1 cellular context compared by ENCODE assay signal in the genomic region with DNA sequence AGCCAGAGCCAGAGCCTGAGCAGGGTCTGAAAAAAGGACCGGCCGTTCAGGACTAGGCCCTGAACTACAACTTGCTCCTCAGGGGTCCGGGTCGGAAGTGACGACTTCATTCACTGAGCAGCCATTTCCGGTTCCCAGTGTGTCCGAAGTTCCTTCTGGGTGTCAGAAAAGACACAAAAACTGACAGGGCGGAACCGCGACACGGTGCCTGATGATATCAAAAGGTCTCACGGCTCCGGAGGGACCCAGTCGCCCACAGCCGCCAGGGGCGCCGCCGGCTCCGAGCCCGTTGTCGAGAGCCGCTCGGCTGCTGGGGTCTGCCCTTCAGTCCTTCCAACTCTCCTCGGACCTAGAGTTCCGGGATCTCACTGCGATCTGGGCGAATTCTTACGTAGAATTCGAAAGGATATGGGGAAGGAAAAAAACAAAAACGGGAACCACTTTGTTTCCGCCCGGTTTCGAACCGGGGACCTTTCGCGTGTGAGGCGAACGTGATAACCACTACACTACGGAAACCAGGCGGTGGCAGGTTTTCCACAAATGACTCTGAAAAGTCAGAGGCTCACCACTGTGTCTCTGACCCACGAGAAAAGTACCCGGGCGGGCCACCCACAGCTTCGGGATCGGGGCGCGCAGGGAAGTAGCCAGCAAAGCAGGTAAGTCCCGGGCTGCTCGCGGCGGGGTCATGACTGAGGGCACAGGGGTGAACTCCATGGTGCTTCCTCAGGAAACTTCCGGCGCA.
TF ChIP-seq lines count a peak whose summit lies in the region.

No MANE protein-coding gene starts in this region.

TF ChIP-seq in HepG2, 621 proteins besides CTCF, POLR2A, EP300 and RAD21 (continued from another document and continues in another):
- TF ChIP-seq IRX3 (CRISPR knock-in tag; IDR thresholded peaks at IDR 0.05; ENCODE audit: borderline replicate concordance, low read depth) (no peak), SIX1 (CRISPR knock-in tag; IDR thresholded peaks at IDR 0.05; ENCODE audit: borderline replicate concordance) (no peak; the same call in 1 of the 2 replicates), SRSF1 (optimal IDR thresholded peaks at IDR 0.05; ENCODE audit: low read depth, low read length) (peak; percentile 79), ZNF496 (CRISPR knock-in tag; IDR thresholded peaks at IDR 0.05; ENCODE audit: insufficient replicate concordance) (no peak), NFE2 (CRISPR knock-in tag; IDR thresholded peaks at IDR 0.05) (no peak), KDM5A (IDR thresholded peaks at IDR 0.05; ENCODE audit: borderline replicate concordance, low read length) (peak; percentile 49; the same call in 1 of the 2 replicates), GATA4 (IDR thresholded peaks at IDR 0.05; ENCODE audit: borderline replicate concordance, low read depth) (no peak), ZNF33A (CRISPR knock-in tag; IDR thresholded peaks at IDR 0.05; ENCODE audit: borderline replicate concordance) (no peak), XBP1 (CRISPR knock-in tag; IDR thresholded peaks at IDR 0.05) (no peak), FOXJ3 (CRISPR knock-in tag; IDR thresholded peaks at IDR 0.05; ENCODE audit: borderline replicate concordance) (peak; percentile 60; the same call in 1 of the 2 replicates), ZNF891 (CRISPR knock-in tag; IDR thresholded peaks at IDR 0.05) (peak; percentile 60), IKZF1 (IDR thresholded peaks at IDR 0.05) (no peak), ZNF652 (CRISPR knock-in tag; IDR thresholded peaks at IDR 0.05; ENCODE audit: borderline replicate concordance, low read depth) (no peak), KLF15 (CRISPR knock-in tag; IDR thresholded peaks at IDR 0.05; ENCODE audit: borderline replicate concordance) (peak; percentile 71; the same call in 1 of the 2 replicates), RELA (CRISPR knock-in tag; IDR thresholded peaks at IDR 0.05) (no peak), ELF4 (CRISPR knock-in tag; IDR thresholded peaks at IDR 0.05; ENCODE audit: borderline replicate concordance) (peak; percentile 82), ZIK1 (CRISPR knock-in tag; IDR thresholded peaks at IDR 0.05; ENCODE audit: borderline replicate concordance, low read depth) (no peak), FOXK1 (CRISPR knock-in tag; IDR thresholded peaks at IDR 0.05; ENCODE audit: borderline replicate concordance, low read depth) (peak; percentile 15; the same call in 1 of the 2 replicates), DMAP1 (CRISPR knock-in tag; IDR thresholded peaks at IDR 0.05) (peak; percentile 55; the same call in 1 of the 2 replicates), ISL2 (CRISPR knock-in tag; IDR thresholded peaks at IDR 0.05) (peak; percentile 13), CAMTA2 (CRISPR knock-in tag; IDR thresholded peaks at IDR 0.05; ENCODE audit: borderline replicate concordance) (0 out of 2 replicates have a peak, but pooled peaks have one; percentile 36), RFXANK (CRISPR knock-in tag; IDR thresholded peaks at IDR 0.05) (no peak), CBFB (CRISPR knock-in tag; IDR thresholded peaks at IDR 0.05) (no peak), ZNF678 (CRISPR knock-in tag; IDR thresholded peaks at IDR 0.05) (no peak), FOXA1 (IDR thresholded peaks at IDR 0.05) (no peak), FOXA1 (CRISPR knock-in tag; IDR thresholded peaks at IDR 0.05) (no peak; the same call in 1 of the 2 replicates), POLR2G (IDR thresholded peaks at IDR 0.05; ENCODE audit: low read depth, low read length) (peak; percentile 94), ZNF510 (CRISPR knock-in tag; IDR thresholded peaks at IDR 0.05; ENCODE audit: low read depth) (0 out of 2 replicates have a peak, but pooled peaks have one; percentile 93), NFKBIZ (CRISPR knock-in tag; IDR thresholded peaks at IDR 0.05) (no peak; the same call in 1 of the 2 replicates)
- TF ChIP-seq, protein P1, sequence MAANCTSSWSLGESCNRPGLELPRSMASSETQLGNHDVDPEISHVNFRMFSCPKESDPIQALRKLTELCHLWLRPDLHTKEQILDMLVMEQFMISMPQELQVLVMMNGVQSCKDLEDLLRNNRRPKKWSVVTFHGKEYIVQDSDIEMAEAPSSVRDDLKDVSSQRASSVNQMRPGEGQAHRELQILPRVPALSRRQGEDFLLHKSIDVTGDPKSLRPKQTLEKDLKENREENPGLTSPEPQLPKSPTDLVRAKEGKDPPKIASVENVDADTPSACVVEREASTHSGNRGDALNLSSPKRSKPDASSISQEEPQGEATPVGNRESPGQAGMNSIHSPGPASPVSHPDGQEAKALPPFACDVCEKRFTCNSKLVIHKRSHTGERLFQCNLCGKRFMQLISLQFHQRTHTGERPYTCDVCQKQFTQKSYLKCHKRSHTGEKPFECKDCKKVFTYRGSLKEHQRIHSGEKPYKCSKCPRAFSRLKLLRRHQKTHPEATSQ (CRISPR knock-in tag; IDR thresholded peaks at IDR 0.05; ENCODE audit: borderline replicate concordance): peak; percentile 71; the same call in 1 of the 2 replicates
- TF ChIP-seq, protein P2, sequence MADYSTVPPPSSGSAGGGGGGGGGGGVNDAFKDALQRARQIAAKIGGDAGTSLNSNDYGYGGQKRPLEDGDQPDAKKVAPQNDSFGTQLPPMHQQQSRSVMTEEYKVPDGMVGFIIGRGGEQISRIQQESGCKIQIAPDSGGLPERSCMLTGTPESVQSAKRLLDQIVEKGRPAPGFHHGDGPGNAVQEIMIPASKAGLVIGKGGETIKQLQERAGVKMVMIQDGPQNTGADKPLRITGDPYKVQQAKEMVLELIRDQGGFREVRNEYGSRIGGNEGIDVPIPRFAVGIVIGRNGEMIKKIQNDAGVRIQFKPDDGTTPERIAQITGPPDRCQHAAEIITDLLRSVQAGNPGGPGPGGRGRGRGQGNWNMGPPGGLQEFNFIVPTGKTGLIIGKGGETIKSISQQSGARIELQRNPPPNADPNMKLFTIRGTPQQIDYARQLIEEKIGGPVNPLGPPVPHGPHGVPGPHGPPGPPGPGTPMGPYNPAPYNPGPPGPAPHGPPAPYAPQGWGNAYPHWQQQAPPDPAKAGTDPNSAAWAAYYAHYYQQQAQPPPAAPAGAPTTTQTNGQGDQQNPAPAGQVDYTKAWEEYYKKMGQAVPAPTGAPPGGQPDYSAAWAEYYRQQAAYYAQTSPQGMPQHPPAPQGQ (CRISPR knock-in tag; IDR thresholded peaks at IDR 0.05; ENCODE audit: borderline replicate concordance): no peak
- TF ChIP-seq, protein P3, sequence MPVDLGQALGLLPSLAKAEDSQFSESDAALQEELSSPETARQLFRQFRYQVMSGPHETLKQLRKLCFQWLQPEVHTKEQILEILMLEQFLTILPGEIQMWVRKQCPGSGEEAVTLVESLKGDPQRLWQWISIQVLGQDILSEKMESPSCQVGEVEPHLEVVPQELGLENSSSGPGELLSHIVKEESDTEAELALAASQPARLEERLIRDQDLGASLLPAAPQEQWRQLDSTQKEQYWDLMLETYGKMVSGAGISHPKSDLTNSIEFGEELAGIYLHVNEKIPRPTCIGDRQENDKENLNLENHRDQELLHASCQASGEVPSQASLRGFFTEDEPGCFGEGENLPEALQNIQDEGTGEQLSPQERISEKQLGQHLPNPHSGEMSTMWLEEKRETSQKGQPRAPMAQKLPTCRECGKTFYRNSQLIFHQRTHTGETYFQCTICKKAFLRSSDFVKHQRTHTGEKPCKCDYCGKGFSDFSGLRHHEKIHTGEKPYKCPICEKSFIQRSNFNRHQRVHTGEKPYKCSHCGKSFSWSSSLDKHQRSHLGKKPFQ (CRISPR knock-in tag; IDR thresholded peaks at IDR 0.05; ENCODE audit: insufficient replicate concordance): peak; percentile 37
- TF ChIP-seq, protein P4, sequence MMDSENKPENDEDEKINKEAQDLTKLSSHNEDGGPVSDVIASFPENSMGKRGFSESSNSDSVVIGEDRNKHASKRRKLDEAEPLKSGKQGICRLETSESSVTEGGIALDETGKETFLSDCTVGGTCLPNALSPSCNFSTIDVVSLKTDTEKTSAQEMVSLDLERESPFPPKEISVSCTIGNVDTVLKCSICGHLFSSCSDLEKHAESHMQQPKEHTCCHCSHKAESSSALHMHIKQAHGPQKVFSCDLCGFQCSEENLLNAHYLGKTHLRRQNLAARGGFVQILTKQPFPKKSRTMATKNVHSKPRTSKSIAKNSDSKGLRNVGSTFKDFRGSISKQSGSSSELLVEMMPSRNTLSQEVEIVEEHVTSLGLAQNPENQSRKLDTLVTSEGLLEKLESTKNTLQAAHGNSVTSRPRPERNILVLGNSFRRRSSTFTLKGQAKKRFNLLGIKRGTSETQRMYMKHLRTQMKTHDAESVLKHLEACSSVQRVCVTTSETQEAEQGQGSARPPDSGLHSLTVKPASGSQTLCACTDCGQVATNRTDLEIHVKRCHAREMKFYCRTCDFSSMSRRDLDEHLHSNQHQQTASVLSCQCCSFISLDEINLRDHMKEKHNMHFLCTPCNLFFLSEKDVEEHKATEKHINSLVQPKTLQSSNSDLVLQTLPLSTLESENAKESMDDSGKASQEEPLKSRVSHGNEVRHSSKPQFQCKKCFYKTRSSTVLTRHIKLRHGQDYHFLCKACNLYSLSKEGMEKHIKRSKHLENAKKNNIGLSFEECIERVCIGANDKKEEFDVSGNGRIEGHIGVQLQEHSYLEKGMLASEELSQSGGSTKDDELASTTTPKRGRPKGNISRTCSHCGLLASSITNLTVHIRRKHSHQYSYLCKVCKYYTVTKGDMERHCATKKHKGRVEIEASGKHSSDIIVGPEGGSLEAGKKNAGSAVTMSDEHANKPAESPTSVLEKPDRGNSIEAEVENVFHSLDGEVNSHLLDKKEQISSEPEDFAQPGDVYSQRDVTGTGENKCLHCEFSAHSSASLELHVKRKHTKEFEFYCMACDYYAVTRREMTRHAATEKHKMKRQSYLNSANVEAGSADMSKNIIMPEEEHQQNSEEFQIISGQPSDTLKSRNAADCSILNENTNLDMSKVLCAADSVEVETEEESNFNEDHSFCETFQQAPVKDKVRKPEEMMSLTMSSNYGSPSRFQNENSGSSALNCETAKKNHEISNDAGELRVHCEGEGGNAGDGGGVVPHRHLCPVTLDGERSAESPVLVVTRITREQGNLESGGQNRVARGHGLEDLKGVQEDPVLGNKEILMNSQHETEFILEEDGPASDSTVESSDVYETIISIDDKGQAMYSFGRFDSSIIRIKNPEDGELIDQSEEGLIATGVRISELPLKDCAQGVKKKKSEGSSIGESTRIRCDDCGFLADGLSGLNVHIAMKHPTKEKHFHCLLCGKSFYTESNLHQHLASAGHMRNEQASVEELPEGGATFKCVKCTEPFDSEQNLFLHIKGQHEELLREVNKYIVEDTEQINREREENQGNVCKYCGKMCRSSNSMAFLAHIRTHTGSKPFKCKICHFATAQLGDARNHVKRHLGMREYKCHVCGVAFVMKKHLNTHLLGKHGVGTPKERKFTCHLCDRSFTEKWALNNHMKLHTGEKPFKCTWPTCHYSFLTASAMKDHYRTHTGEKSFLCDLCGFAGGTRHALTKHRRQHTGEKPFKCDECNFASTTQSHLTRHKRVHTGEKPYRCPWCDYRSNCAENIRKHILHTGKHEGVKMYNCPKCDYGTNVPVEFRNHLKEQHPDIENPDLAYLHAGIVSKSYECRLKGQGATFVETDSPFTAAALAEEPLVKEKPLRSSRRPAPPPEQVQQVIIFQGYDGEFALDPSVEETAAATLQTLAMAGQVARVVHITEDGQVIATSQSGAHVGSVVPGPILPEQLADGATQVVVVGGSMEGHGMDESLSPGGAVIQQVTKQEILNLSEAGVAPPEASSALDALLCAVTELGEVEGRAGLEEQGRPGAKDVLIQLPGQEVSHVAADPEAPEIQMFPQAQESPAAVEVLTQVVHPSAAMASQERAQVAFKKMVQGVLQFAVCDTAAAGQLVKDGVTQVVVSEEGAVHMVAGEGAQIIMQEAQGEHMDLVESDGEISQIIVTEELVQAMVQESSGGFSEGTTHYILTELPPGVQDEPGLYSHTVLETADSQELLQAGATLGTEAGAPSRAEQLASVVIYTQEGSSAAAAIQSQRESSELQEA (CRISPR knock-in tag; IDR thresholded peaks at IDR 0.05; ENCODE audit: not compliant biosample characterization): no peak
- TF ChIP-seq, protein P5, sequence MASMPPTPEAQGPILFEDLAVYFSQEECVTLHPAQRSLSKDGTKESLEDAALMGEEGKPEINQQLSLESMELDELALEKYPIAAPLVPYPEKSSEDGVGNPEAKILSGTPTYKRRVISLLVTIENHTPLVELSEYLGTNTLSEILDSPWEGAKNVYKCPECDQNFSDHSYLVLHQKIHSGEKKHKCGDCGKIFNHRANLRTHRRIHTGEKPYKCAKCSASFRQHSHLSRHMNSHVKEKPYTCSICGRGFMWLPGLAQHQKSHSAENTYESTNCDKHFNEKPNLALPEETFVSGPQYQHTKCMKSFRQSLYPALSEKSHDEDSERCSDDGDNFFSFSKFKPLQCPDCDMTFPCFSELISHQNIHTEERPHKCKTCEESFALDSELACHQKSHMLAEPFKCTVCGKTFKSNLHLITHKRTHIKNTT (CRISPR knock-in tag; IDR thresholded peaks at IDR 0.05): peak; percentile 57; the same call in 1 of the 2 replicates
- TF ChIP-seq, protein P6, sequence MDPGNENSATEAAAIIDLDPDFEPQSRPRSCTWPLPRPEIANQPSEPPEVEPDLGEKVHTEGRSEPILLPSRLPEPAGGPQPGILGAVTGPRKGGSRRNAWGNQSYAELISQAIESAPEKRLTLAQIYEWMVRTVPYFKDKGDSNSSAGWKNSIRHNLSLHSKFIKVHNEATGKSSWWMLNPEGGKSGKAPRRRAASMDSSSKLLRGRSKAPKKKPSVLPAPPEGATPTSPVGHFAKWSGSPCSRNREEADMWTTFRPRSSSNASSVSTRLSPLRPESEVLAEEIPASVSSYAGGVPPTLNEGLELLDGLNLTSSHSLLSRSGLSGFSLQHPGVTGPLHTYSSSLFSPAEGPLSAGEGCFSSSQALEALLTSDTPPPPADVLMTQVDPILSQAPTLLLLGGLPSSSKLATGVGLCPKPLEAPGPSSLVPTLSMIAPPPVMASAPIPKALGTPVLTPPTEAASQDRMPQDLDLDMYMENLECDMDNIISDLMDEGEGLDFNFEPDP (CRISPR knock-in tag; conservative IDR thresholded peaks at IDR 0.05): no peak
- TF ChIP-seq, protein P7, sequence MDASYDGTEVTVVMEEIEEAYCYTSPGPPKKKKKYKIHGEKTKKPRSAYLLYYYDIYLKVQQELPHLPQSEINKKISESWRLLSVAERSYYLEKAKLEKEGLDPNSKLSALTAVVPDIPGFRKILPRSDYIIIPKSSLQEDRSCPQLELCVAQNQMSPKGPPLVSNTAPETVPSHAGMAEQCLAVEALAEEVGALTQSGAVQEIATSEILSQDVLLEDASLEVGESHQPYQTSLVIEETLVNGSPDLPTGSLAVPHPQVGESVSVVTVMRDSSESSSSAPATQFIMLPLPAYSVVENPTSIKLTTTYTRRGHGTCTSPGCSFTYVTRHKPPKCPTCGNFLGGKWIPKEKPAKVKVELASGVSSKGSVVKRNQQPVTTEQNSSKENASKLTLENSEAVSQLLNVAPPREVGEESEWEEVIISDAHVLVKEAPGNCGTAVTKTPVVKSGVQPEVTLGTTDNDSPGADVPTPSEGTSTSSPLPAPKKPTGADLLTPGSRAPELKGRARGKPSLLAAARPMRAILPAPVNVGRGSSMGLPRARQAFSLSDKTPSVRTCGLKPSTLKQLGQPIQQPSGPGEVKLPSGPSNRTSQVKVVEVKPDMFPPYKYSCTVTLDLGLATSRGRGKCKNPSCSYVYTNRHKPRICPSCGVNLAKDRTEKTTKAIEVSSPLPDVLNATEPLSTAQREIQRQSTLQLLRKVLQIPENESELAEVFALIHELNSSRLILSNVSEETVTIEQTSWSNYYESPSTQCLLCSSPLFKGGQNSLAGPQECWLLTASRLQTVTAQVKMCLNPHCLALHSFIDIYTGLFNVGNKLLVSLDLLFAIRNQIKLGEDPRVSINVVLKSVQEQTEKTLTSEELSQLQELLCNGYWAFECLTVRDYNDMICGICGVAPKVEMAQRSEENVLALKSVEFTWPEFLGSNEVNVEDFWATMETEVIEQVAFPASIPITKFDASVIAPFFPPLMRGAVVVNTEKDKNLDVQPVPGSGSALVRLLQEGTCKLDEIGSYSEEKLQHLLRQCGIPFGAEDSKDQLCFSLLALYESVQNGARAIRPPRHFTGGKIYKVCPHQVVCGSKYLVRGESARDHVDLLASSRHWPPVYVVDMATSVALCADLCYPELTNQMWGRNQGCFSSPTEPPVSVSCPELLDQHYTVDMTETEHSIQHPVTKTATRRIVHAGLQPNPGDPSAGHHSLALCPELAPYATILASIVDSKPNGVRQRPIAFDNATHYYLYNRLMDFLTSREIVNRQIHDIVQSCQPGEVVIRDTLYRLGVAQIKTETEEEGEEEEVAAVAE (CRISPR knock-in tag; IDR thresholded peaks at IDR 0.05; ENCODE audit: borderline replicate concordance): no peak; the same call in 1 of the 2 replicates
